8 cellular contexts compared by ENCODE assay signal in the genomic region with DNA sequence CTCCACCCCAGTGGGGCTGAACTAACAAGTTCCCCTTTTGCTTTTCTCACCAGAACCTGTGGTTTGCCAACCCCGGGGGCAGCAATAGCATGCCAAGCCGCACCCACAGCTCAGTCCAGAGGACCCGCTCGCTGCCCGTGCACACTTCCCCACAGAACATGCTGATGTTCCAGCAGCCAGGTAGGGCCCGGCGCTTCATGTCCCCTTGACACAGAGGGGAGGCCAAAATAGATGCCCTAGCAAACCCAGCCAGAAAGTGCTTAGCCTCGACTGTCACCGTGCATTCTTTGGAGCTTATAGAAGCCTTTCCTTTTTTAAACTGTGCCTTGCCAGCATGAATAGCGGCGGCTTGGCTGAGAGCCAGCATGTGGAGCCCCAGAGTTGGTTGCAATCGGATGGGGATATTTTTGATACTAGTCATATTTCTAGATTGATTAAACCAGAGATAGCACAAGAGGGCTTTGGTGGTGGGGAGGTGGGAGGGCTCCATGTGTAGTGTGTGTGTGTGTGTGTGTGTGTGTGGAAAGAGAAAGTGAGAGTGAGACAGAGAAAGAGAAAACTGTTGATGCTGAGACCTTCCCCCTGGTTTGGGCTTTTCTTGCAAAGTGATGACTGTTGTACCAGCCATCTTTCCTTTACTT.
DNase-seq lines count a peak whose midpoint lies in the region; ATAC-seq, FAIRE-seq and TF ChIP-seq lines count a peak whose summit lies in the region.

No MANE protein-coding gene starts in this region.

- H3K9ac ChIP-seq in astrocyte (ENCODE audit: low read length) = peak overlapping the region; percentile 45

- H3K9me3 ChIP-seq in astrocyte (ENCODE audit: insufficient read depth, low read depth, low read length) (no peaks in the 10 kb centered on the region), aorta (ENCODE audit: control insufficient read depth, low read length) (no peaks in the 10 kb centered on the region)

- H3K27ac Mint-ChIP-seq in astrocyte (ENCODE audit: unreplicated experiment) = peak overlapping the region; percentile 42

- WGBS in aorta, 2 donors = 1 to 2% methylated on average over 12 of the region's 12 CpGs

- no peaks in the 10 kb centered on the region for H3K27me3 ChIP-seq in astrocyte (ENCODE audit: insufficient read depth, low read length)
- H3K27me3 ChIP-seq in aorta (ENCODE audit: control insufficient read depth in 1 of 2, insufficient read depth in 2 of 2, low read length in 1 of 2) = no peaks in the 10 kb centered on the region

- no peaks in the 10 kb centered on the region for H3K27me3 Mint-ChIP-seq in astrocyte (ENCODE audit: low read depth, unreplicated experiment)

- peak overlapping the region; percentile 73 for H3K4me2 ChIP-seq in astrocyte (ENCODE audit: low read length)

- no peak for ATAC-seq in aorta (ENCODE audit: low FRiP score)

- H3K36me3 Mint-ChIP-seq in astrocyte (ENCODE audit: low read depth, unreplicated experiment) = peaks cover 26% of the 10 kb centered on the region

- peaks cover 29% of the 10 kb centered on the region for H3K4me1 Mint-ChIP-seq in astrocyte (ENCODE audit: low read depth, unreplicated experiment)

- DNase-seq in AG10803 (ENCODE audit: low read depth) (peak; percentile 79), HCEC 1CT (peak; percentile 67), T-helper 2 cell (peak in 3 of 5 experiments; percentile 23 to 92 (median 72)), astrocyte (ENCODE audit: low read depth) (peak; percentile 90), midbrain (lab: John Stamatoyannopoulos, UW) (peak; percentile 17), aorta (peak; percentile 78 to 92), D721Med (ENCODE audit: insufficient read length, low spot score) (no peak), DMS153 treated with DMSO at 0.1 percent for 48 hours (lab: John Stamatoyannopoulos, UW; ENCODE audit: unreplicated experiment) (no peak)

- H3K79me2 ChIP-seq in astrocyte (ENCODE audit: insufficient read depth, low read length) = no peaks in the 10 kb centered on the region

- H3K4me3 ChIP-seq in AG10803 (ENCODE audit: low read length) = no peak overlapping the region
- H3K4me3 ChIP-seq in astrocyte (ENCODE audit: insufficient read depth, low read depth, low read length) = peak overlapping the region; percentile 1
- H3K4me3 ChIP-seq in aorta (ENCODE audit: low read length in 2 of 2) = no peak overlapping the region

- TF ChIP-seq CTCF in AG10803 (conservative IDR thresholded peaks at IDR 0.05; ENCODE audit: low read length) (no peak), astrocyte (IDR thresholded peaks at IDR 0.05; ENCODE audit: insufficient read depth, low read depth, low read length) (no peak), D721Med (IDR thresholded peaks at IDR 0.05; ENCODE audit: insufficient read depth, missing control alignments) (no peak)

- H3K36me3 ChIP-seq in astrocyte (ENCODE audit: insufficient read depth, low read length) (peaks cover 15% of the 10 kb centered on the region), aorta (ENCODE audit: control insufficient read depth in 1 of 2, insufficient read depth in 2 of 2, low read length in 1 of 2) (peaks cover 3 to 4% of the 10 kb centered on the region in 2 donors)

- H3K4me3 Mint-ChIP-seq in astrocyte (ENCODE audit: unreplicated experiment) = peak overlapping the region; percentile 8

- H3K9me3 Mint-ChIP-seq in astrocyte (ENCODE audit: unreplicated experiment) = no peaks in the 10 kb centered on the region

- peaks cover 11% of the 10 kb centered on the region for H4K20me1 ChIP-seq in astrocyte (ENCODE audit: insufficient read depth, low read length)

- H2AFZ ChIP-seq in astrocyte (ENCODE audit: low read depth, low read length) = no peak overlapping the region

- peaks cover 44% of the 10 kb centered on the region for H3K4me1 ChIP-seq in astrocyte (ENCODE audit: insufficient read depth, low read length)
- peaks cover 3 to 6% of the 10 kb centered on the region in 2 donors for H3K4me1 ChIP-seq in aorta (ENCODE audit: control insufficient read depth in 1 of 2, insufficient read depth in 2 of 2, low read length in 2 of 2)

- intact Hi-C loops in aorta (cut with DNase I) = no loop called here

- H3K27ac ChIP-seq in astrocyte (ENCODE audit: low read depth, low read length) = peak overlapping the region; percentile 45
- H3K27ac ChIP-seq in aorta (ENCODE audit: low read depth in 1 of 2, low read length in 2 of 2) = peak overlapping the region; percentile 32 to 89

- FAIRE-seq in astrocyte (lab: Jason Lieb, UNC) (no peak), D721Med (lab: Jason Lieb, UNC) (no peak)

Comparison
In these comparisons a context has a peak if more than half of its experiments do, and no peak if none do; other contexts are left out.
1. DNase-seq: peak in AG10803 (single experiment), HCEC 1CT (single experiment), T-helper 2 cell (3 of 5), astrocyte (single experiment), midbrain (single experiment) and aorta (2 of 2); none in D721Med (single experiment) and DMS153 treated with DMSO at 0.1 percent for 48 hours (single experiment).